8 cellular contexts compared by ENCODE assay signal in the genomic region with DNA sequence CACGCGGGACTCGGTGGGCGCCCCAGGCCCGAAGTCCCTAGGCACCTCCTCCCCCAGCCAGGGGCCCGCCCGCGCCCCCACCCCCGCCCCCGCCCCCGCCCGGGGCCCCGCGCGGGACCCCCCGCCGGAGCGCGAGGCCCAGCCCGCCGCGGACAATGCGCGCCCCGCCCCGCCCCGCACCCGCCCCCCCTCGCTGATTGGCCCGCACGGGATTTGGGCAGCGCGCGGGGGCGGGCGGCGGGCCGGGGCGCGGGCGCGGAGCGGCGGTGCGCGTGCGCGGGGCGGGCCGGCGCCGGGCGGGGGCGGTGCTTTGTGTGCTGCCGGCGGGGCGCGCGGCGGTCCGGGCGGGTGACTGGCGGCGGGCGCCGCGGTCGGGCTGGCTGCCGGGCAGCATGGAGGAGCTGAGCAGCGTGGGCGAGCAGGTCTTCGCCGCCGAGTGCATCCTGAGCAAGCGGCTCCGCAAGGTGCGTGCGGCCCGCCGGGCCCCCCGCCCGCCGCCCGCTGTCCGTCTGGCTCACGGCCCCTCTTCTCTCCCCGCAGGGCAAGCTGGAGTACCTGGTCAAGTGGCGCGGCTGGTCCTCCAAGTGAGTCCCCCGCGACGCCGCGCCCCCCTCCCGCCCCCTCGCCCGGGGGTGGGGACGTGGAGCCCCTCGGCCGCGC. TPM values are rescaled to one million over a fixed set of nuclear protein-coding genes. Genes with fewer than 3 reads are reported as not detected.
A peak's percentile ranks its signal among the peaks of the same experiment; 100 is the strongest.
DNase-seq lines count a peak whose midpoint lies in the region; ATAC-seq and TF ChIP-seq lines count a peak whose summit lies in the region.

A gene (plus strand): TSS at position 305 of the 660 bp plus-strand sequence. CDS start 88 bp downstream, at position 393.

- intact Hi-C loops in Right ventricle myocardium inferior (cut with DNase I): no loop called here
- intact Hi-C loops in ovary (cut with DNase I): no loop called here
- intact Hi-C loops in thyroid gland (cut with DNase I): no loop called here

- H3K36me3 Mint-ChIP-seq in activated naive CD4-positive, alpha-beta T cell treated with anti-CD3 and anti-CD28 coated beads, Interleukin-2, amount 10 ng/mL, durations not matched to agents 7 days and 5 days: peaks cover 14% of the 10 kb centered on the region

- TF ChIP-seq EP300 in Ishikawa (IDR thresholded peaks at IDR 0.05; ENCODE audit: borderline replicate concordance): no peak
- no peak for TF ChIP-seq EP300 in ovary (IDR thresholded peaks at IDR 0.05)

- TF ChIP-seq POLR2A in ovary (IDR thresholded peaks at IDR 0.05) (no peak), thyroid gland (IDR thresholded peaks at IDR 0.05) (peak in 1 of 2 donors; percentile 19)

- peak within 1 kb of the TSS; percentile 85 for H3K4me3 Mint-ChIP-seq in activated naive CD4-positive, alpha-beta T cell treated with anti-CD3 and anti-CD28 coated beads, Interleukin-2, amount 10 ng/mL, durations not matched to agents 7 days and 5 days

- no peak for TF ChIP-seq CTCF in ovary (IDR thresholded peaks at IDR 0.05)
- TF ChIP-seq CTCF in thyroid gland (IDR thresholded peaks at IDR 0.05): no peak

- TF ChIP-seq RAD21 in Ishikawa (IDR thresholded peaks at IDR 0.05; ENCODE audit: low read depth): no peak

- ATAC-seq in GM19397 (IDR thresholded peaks at IDR 0.05; ENCODE audit: unreplicated experiment) (peak; percentile 78), Right ventricle myocardium inferior (peak; percentile 87)

- 0 to 1% (median 1%) methylated on average over 15 to 94 of the region's 101 CpGs for WGBS in ovary, 3 donors
- 0% methylated on average over 3 of the region's 101 CpGs; no CpG with 5 or more reads in 1 of the 2 donors for WGBS in thyroid gland, 2 donors

- H3K36me3 ChIP-seq in ovary (no peaks in the 10 kb centered on the region), thyroid gland (no peaks in the 10 kb centered on the region)

- no peaks in the 10 kb centered on the region for H3K27me3 ChIP-seq in ovary
- no peaks in the 10 kb centered on the region for H3K27me3 ChIP-seq in thyroid gland

- CTCF ChIA-PET in activated naive CD4-positive, alpha-beta T cell treated with anti-CD3 and anti-CD28 coated beads, Interleukin-2, amount 10 ng/mL, durations not matched to agents 7 days and 5 days (lab: Charles Lee): interaction anchor here (1.0 to 1.9 kb wide), 3 partner anchors 19 to 32 kb away, joined by 5 to 7 read pairs (median 7); a partner anchor contains a TSS

- peaks cover 47% of the 10 kb centered on the region for H3K4me1 Mint-ChIP-seq in activated naive CD4-positive, alpha-beta T cell treated with anti-CD3 and anti-CD28 coated beads, Interleukin-2, amount 10 ng/mL, durations not matched to agents 7 days and 5 days

- peaks cover 83% of the 10 kb centered on the region for H3K27me3 Mint-ChIP-seq in activated naive CD4-positive, alpha-beta T cell treated with anti-CD3 and anti-CD28 coated beads, Interleukin-2, amount 10 ng/mL, durations not matched to agents 7 days and 5 days

- H3K9me3 ChIP-seq in ovary (no peaks in the 10 kb centered on the region), thyroid gland (no peaks in the 10 kb centered on the region)

- peak in 12 of 14 donors; percentile 20 to 85 (median 60) for DNase-seq in C1 segment of cervical spinal cord (lab: John Stamatoyannopoulos, UW)
- peak; percentile 62 for DNase-seq in SK-N-DZ (ENCODE audit: low spot score)
- peak; percentile 85 for DNase-seq in activated naive CD4-positive, alpha-beta T cell treated with anti-CD3 and anti-CD28 coated beads, Interleukin-2, amount 10 ng/mL, durations not matched to agents 7 days and 5 days
- peak; percentile 87 for DNase-seq in Right ventricle myocardium inferior (ENCODE audit: missing footprints)
- peak; percentile 78 to 91 (median 87) for DNase-seq in ovary
- peak; percentile 77 to 79 for DNase-seq in thyroid gland

- H3K27ac ChIP-seq in ovary (peak within 1 kb of the TSS; percentile 40 to 75), thyroid gland (peak within 1 kb of the TSS in 2 of 3 donors; percentile 5 to 30)

- H3K9me3 Mint-ChIP-seq in activated naive CD4-positive, alpha-beta T cell treated with anti-CD3 and anti-CD28 coated beads, Interleukin-2, amount 10 ng/mL, durations not matched to agents 7 days and 5 days: no peaks in the 10 kb centered on the region

- no peaks in the 10 kb centered on the region for H3K4me1 ChIP-seq in ovary (ENCODE audit: insufficient read depth)
- H3K4me1 ChIP-seq in thyroid gland: peaks cover 7 to 18% of the 10 kb centered on the region in 2 donors

- peak within 1 kb of the TSS; percentile 60 for H3K27ac Mint-ChIP-seq in activated naive CD4-positive, alpha-beta T cell treated with anti-CD3 and anti-CD28 coated beads, Interleukin-2, amount 10 ng/mL, durations not matched to agents 7 days and 5 days

- H3K4me3 ChIP-seq in ovary: peak within 1 kb of the TSS; percentile 55
- peak within 1 kb of the TSS; percentile 17 to 73 (median 48) for H3K4me3 ChIP-seq in thyroid gland (replicated peaks in 1 of 3)

TF ChIP-seq in Ishikawa, 13 proteins besides CTCF, POLR2A, EP300 and RAD21:
- TF ChIP-seq, protein P1, sequence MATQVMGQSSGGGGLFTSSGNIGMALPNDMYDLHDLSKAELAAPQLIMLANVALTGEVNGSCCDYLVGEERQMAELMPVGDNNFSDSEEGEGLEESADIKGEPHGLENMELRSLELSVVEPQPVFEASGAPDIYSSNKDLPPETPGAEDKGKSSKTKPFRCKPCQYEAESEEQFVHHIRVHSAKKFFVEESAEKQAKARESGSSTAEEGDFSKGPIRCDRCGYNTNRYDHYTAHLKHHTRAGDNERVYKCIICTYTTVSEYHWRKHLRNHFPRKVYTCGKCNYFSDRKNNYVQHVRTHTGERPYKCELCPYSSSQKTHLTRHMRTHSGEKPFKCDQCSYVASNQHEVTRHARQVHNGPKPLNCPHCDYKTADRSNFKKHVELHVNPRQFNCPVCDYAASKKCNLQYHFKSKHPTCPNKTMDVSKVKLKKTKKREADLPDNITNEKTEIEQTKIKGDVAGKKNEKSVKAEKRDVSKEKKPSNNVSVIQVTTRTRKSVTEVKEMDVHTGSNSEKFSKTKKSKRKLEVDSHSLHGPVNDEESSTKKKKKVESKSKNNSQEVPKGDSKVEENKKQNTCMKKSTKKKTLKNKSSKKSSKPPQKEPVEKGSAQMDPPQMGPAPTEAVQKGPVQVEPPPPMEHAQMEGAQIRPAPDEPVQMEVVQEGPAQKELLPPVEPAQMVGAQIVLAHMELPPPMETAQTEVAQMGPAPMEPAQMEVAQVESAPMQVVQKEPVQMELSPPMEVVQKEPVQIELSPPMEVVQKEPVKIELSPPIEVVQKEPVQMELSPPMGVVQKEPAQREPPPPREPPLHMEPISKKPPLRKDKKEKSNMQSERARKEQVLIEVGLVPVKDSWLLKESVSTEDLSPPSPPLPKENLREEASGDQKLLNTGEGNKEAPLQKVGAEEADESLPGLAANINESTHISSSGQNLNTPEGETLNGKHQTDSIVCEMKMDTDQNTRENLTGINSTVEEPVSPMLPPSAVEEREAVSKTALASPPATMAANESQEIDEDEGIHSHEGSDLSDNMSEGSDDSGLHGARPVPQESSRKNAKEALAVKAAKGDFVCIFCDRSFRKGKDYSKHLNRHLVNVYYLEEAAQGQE (IDR thresholded peaks at IDR 0.05; ENCODE audit: low read depth): no peak
- TF ChIP-seq, protein P2, sequence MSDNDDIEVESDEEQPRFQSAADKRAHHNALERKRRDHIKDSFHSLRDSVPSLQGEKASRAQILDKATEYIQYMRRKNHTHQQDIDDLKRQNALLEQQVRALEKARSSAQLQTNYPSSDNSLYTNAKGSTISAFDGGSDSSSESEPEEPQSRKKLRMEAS (IDR thresholded peaks at IDR 0.05): no peak
- no peak for TF ChIP-seq TEAD4 (IDR thresholded peaks at IDR 0.05)
- no peak; the same call in 1 of the 2 replicates for TF ChIP-seq ZBTB7A (IDR thresholded peaks at IDR 0.05; ENCODE audit: low read depth)
- no peak; the same call in 1 of the 2 replicates for TF ChIP-seq TAF1 (IDR thresholded peaks at IDR 0.05; ENCODE audit: low read depth)
- no peak for TF ChIP-seq CEBPB (IDR thresholded peaks at IDR 0.05)
- no peak for TF ChIP-seq NFIC (IDR thresholded peaks at IDR 0.05)
- no peak for TF ChIP-seq FOXM1 (IDR thresholded peaks at IDR 0.05; ENCODE audit: borderline replicate concordance, low read depth)
- TF ChIP-seq YY1 (IDR thresholded peaks at IDR 0.05; ENCODE audit: low read depth): 0 out of 2 replicates have a peak, but pooled peaks have one; percentile 39
- no peak for TF ChIP-seq CREB1 (IDR thresholded peaks at IDR 0.05; ENCODE audit: low read depth)
- TF ChIP-seq TCF12 (IDR thresholded peaks at IDR 0.05; ENCODE audit: low read depth): no peak
- peak; percentile 71 for TF ChIP-seq EGR1 (IDR thresholded peaks at IDR 0.05)
- TF ChIP-seq, protein P3, sequence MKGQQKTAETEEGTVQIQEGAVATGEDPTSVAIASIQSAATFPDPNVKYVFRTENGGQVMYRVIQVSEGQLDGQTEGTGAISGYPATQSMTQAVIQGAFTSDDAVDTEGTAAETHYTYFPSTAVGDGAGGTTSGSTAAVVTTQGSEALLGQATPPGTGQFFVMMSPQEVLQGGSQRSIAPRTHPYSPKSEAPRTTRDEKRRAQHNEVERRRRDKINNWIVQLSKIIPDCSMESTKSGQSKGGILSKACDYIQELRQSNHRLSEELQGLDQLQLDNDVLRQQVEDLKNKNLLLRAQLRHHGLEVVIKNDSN (IDR thresholded peaks at IDR 0.05): no peak

RNA-seq across cellular contexts. Expression of the gene that starts here (rescaled TPM):
- 108 and 109 TPM in 2 replicates for polyA plus RNA-seq in SK-N-DZ (2014; cell fraction: cytosol; rRNA removed)
- polyA plus RNA-seq in SK-N-DZ (2014; cell fraction: nucleus; rRNA removed): 144 and 174 TPM in 2 replicates
- total RNA-seq in Right ventricle myocardium inferior (4.2 TPM), ovary (1 to 10 TPM; 2.1 to 5.7 (median 4.8) TPM), thyroid gland (1 to 10 TPM in 3 of 4 donors, under 1 TPM in 1; 0.54 to 1.7 (median 1.1) TPM)
- 1 to 10 TPM in 1 of 2 donors, under 1 TPM in 1; 0.92 to 4.0 TPM for polyA plus RNA-seq in ovary

Comparison
In these comparisons a context has a peak if more than half of its experiments do, and no peak if none do; other contexts are left out.
1. Peak in every context shown above with its lines: DNase-seq, ATAC-seq, H3K4me3 ChIP-seq and H3K27ac ChIP-seq.